21 cellular contexts compared by ENCODE assay signal in genomic region chr9:125994066-125994943, GRCh38.
DNase-seq lines count a peak whose midpoint lies in the region; ATAC-seq, FAIRE-seq and TF ChIP-seq lines count a peak whose summit lies in the region.
"Had no signal": no experiment of that assay in that cellular context is flagged by ENCODE, and none has a peak within 500 bp of the region (broad histone marks: within the 10 kb centered on the region; RNA-seq: fewer than 3 reads in every experiment).

No MANE protein-coding gene starts in this region.

- no peak overlapping the region for H2BK12ac ChIP-seq in neuronal stem cell (ENCODE audit: low read length)

- no peaks in the 10 kb centered on the region for H4K20me1 ChIP-seq in HepG2 (ENCODE audit: insufficient read depth, low read length)

- intact Hi-C loops in right lobe of liver (cut with DNase I), result no loop called here
- intact Hi-C loops in HepG2 (cut with micrococcal nuclease; ENCODE audit: unreplicated experiment), result no loop called here
- intact Hi-C loops in stomach (cut with DNase I; ENCODE audit: low total_unique reads), result no loop called here

- peak overlapping the region; percentile 75 for H2BK120ac ChIP-seq in neuronal stem cell (ENCODE audit: low read depth, low read length)

- peak overlapping the region; percentile 92 for H4K91ac ChIP-seq in neuronal stem cell (ENCODE audit: low read depth, low read length, poor library complexity)

- peak overlapping the region; percentile 66 for H2AK5ac ChIP-seq in neuronal stem cell (ENCODE audit: low read depth, low read length)

- H3K27me3 ChIP-seq in right lobe of liver (no peaks in the 10 kb centered on the region), HepG2 (ENCODE audit: control insufficient read depth in 1 of 2, insufficient read depth in 2 of 2, low read length in 2 of 2) (peaks cover 4 to 40% of the 10 kb centered on the region in 2 experiments; a peak in 3 of 5 replicates), neuronal stem cell (ENCODE audit: control insufficient read depth in 3 of 3, insufficient read depth in 3 of 3, low read depth in 1 of 3, low read length in 3 of 3) (peaks cover 0 to 11% (median 0%) of the 10 kb centered on the region in 3 experiments), stomach (peaks cover 0 to 6% (median 0%) of the 10 kb centered on the region in 3 donors)

- no peak for TF ChIP-seq CTCF in right lobe of liver (IDR thresholded peaks at IDR 0.05)
- no peak for TF ChIP-seq CTCF in HepG2 (CRISPR knock-in tag; IDR thresholded peaks at IDR 0.05)
- TF ChIP-seq CTCF in chondrocyte (IDR thresholded peaks at IDR 0.05), result no peak
- TF ChIP-seq CTCF in stomach (IDR thresholded peaks at IDR 0.05), result no peak

- H4K8ac ChIP-seq in neuronal stem cell (ENCODE audit: low read depth, low read length), result no peak overlapping the region

- H2AFZ ChIP-seq in HepG2 (ENCODE audit: low read length) (no peak overlapping the region), neuronal stem cell (ENCODE audit: low read length) (no peak overlapping the region)
- H2AFZ ChIP-seq: GM23248 had no signal

- H3K27me3 Mint-ChIP-seq in chondrocyte (ENCODE audit: low read depth), result peaks cover 13% of the 10 kb centered on the region
- H3K27me3 Mint-ChIP-seq in T-cell, result peaks cover 0 to 8% of the 10 kb centered on the region in 2 donors

- TF ChIP-seq POLR2A in right lobe of liver (IDR thresholded peaks at IDR 0.05) (no peak), HepG2 (IDR thresholded peaks at IDR 0.05; ENCODE audit: insufficient read depth in 1 of 2, low read depth in 2 of 2, low read length in 2 of 2) (no peak), stomach (IDR thresholded peaks at IDR 0.05) (no peak)

- H3K18ac ChIP-seq in neuronal stem cell (ENCODE audit: low read length), result peak overlapping the region; percentile 6

- FAIRE-seq in HepG2 (lab: Jason Lieb, UNC), result no peak
- FAIRE-seq: GM18507 had no signal

- POLR2A ChIA-PET in HepG2 (lab: Yijun Ruan, JAX) (no interaction called here), T-cell (lab: Charles Lee) (no interaction called here)

- no peak overlapping the region for H2BK5ac ChIP-seq in neuronal stem cell (ENCODE audit: low read length)

- no peak overlapping the region for H2BK15ac ChIP-seq in neuronal stem cell (ENCODE audit: low read length)

- in situ Hi-C loops in HepG2 (cut with HindIII; ENCODE audit: extremely low pct_ligation_motif_present, low pct_unique_long_range_greater_than_20kb), result no loop called here

- H3K79me2 ChIP-seq in HepG2 (ENCODE audit: insufficient read depth, low read length), result no peaks in the 10 kb centered on the region

- H3K23ac ChIP-seq in neuronal stem cell (ENCODE audit: low read depth, low read length, poor library complexity), result peak overlapping the region; percentile 51

- no peak overlapping the region for H3K14ac ChIP-seq in neuronal stem cell (ENCODE audit: low read length)

- DNase-seq in right lobe of liver (peak in 2 of 3 donors; percentile 31 to 42), HepG2 (ENCODE audit: low spot score) (no peak), chondrocyte (ENCODE audit: low spot score) (peak; percentile 68), neuronal stem cell (ENCODE audit: low spot score) (no peak), stomach (no peak), T-cell (no peak)
- no peak for DNase-seq in activated CD4-positive, alpha-beta T cell treated with anti-CD3 and anti-CD28 coated beads for 1 hour
- DNase-seq: ACHN; GDM1; GM23248; HCEC 1CT; KG1; NCI-H1092 treated with DMSO at 0.1 percent for 48 hours; NCI-H1436 treated with DMSO at 0.1 percent for 48 hours; NCI-H2029; NCI-H226; NCI-H524; NCI-H774; NK-92 treated with Interleukin-12 subunit alpha and Interleukin-12 subunit beta, amount 100 ng/mL, for 24 hours had no signal

- H3K4me1 ChIP-seq in right lobe of liver, result no peaks in the 10 kb centered on the region
- H3K4me1 ChIP-seq in HepG2 (ENCODE audit: insufficient read depth, low read length), result no peaks in the 10 kb centered on the region
- peaks cover 0 to 2% of the 10 kb centered on the region in 2 donors for H3K4me1 ChIP-seq in neuronal stem cell (ENCODE audit: control insufficient read depth in 2 of 2, insufficient read depth in 1 of 2, low read depth in 1 of 2, low read length in 2 of 2)
- H3K4me1 ChIP-seq in stomach, result no peaks in the 10 kb centered on the region

- BruUV-seq in HepG2 (replicated peaks; lab: Mats Ljungman, UMichigan), result no TSS peak

- no peaks in the 10 kb centered on the region for H3K79me1 ChIP-seq in neuronal stem cell (ENCODE audit: low read depth, low read length)

- H3K9me3 ChIP-seq in right lobe of liver, result no peaks in the 10 kb centered on the region
- H3K9me3 ChIP-seq in HepG2 (ENCODE audit: low read length), result no peaks in the 10 kb centered on the region
- no peaks in the 10 kb centered on the region for H3K9me3 ChIP-seq in neuronal stem cell (replicated peaks in 1 of 2; ENCODE audit: control insufficient read depth in 2 of 2, insufficient read depth in 1 of 2, low read depth in 1 of 2, low read length in 2 of 2)
- H3K9me3 ChIP-seq in stomach, result no peaks in the 10 kb centered on the region

- ATAC-seq in right lobe of liver (no peak), HepG2 (no peak), T-cell (replicated peaks in 1 of 4) (no peak)

- no peak overlapping the region for H3K4ac ChIP-seq in neuronal stem cell (ENCODE audit: low read length)

- TF ChIP-seq EP300 in HepG2 (IDR thresholded peaks at IDR 0.05; ENCODE audit: low read depth in 2 of 2, low read length in 2 of 2) (no peak), HepG2 (CRISPR knock-in tag; IDR thresholded peaks at IDR 0.05; ENCODE audit: borderline replicate concordance) (no peak), stomach (IDR thresholded peaks at IDR 0.05) (no peak)

- no peaks in the 10 kb centered on the region for H3K36me3 Mint-ChIP-seq in chondrocyte (ENCODE audit: low read depth)
- no peaks in the 10 kb centered on the region for H3K36me3 Mint-ChIP-seq in T-cell

- no peak overlapping the region for H3K9ac ChIP-seq in HepG2 (ENCODE audit: insufficient read depth, low read depth, low read length)
- H3K9ac ChIP-seq in neuronal stem cell (ENCODE audit: low read depth, low read length, poor library complexity), result no peak overlapping the region
- H3K9ac ChIP-seq: GM23248 had no signal

- no peak overlapping the region for H3K27ac Mint-ChIP-seq in chondrocyte (ENCODE audit: unreplicated experiment)
- H3K27ac Mint-ChIP-seq in T-cell, result no peak overlapping the region

- H3K36me3 ChIP-seq in right lobe of liver (no peaks in the 10 kb centered on the region), HepG2 (replicated peaks in 1 of 2; ENCODE audit: control insufficient read depth in 1 of 2, insufficient read depth in 2 of 2, low read length in 2 of 2) (no peaks in the 10 kb centered on the region), neuronal stem cell (replicated peaks in 1 of 2; ENCODE audit: control insufficient read depth in 2 of 2, insufficient read depth in 2 of 2, low read length in 2 of 2) (no peaks in the 10 kb centered on the region), stomach (no peaks in the 10 kb centered on the region)

- H3K4me3 Mint-ChIP-seq in chondrocyte (ENCODE audit: unreplicated experiment) (no peak overlapping the region), T-cell (no peak overlapping the region)

- H3K27ac ChIP-seq in right lobe of liver, result no peak overlapping the region
- H3K27ac ChIP-seq in HepG2 (ENCODE audit: extremely low read length, insufficient read depth, low read length), result no peak overlapping the region
- H3K27ac ChIP-seq in neuronal stem cell (replicated peaks; ENCODE audit: low read length), result no peak overlapping the region
- no peak overlapping the region for H3K27ac ChIP-seq in stomach
- H3K27ac ChIP-seq: C4-2B, GM23248 had no signal

- H3K4me2 ChIP-seq in HepG2 (ENCODE audit: low read depth, low read length) (no peak overlapping the region), neuronal stem cell (ENCODE audit: insufficient read depth, low read length, poor library complexity, severe bottlenecking) (no peak overlapping the region)

- WGBS in right lobe of liver (ENCODE audit: insufficient coverage, low coverage, low lambda C conversion rate, missing lambda C conversion rate), result 90% methylated on average over 2 of the region's 19 CpGs
- WGBS in HepG2 (ENCODE audit: low lambda C conversion rate), result 73% methylated on average over 8 of the region's 19 CpGs
- WGBS in neuronal stem cell (ENCODE audit: extremely low coverage in 2 of 2, insufficient read length in 2 of 2, insufficient replicate concordance in 1 of 2), 2 donors, result no CpG with 5 or more reads among the region's 19 CpGs
- 87 to 94% (median 91%) methylated on average over 13 to 19 of the region's 19 CpGs for WGBS in stomach, 5 donors

- no peak for TF ChIP-seq RAD21 in HepG2 (CRISPR knock-in tag; IDR thresholded peaks at IDR 0.05)

- H3K4me1 Mint-ChIP-seq in chondrocyte (ENCODE audit: low read depth), result peaks cover 3% of the 10 kb centered on the region
- H3K4me1 Mint-ChIP-seq in T-cell, result no peaks in the 10 kb centered on the region

- CTCF ChIA-PET in HepG2 (lab: Yijun Ruan, JAX; ENCODE audit: low intra/inter-chr PET ratio, low total read pairs) (no interaction called here), T-cell (lab: Charles Lee) (no interaction called here)

- no peak overlapping the region for H3K4me3 ChIP-seq in right lobe of liver
- no peak overlapping the region for H3K4me3 ChIP-seq in HepG2 (replicated peaks in 1 of 3; ENCODE audit: insufficient read depth in 1 of 3, low read depth in 2 of 3, low read length in 3 of 3)
- no peak overlapping the region for H3K4me3 ChIP-seq in neuronal stem cell (ENCODE audit: low read length in 2 of 2)
- H3K4me3 ChIP-seq in stomach, result no peak overlapping the region
- H3K4me3 ChIP-seq: GM23248 had no signal

- H3K9me3 Mint-ChIP-seq in chondrocyte (ENCODE audit: low read depth) (no peaks in the 10 kb centered on the region), T-cell (no peaks in the 10 kb centered on the region)

TF ChIP-seq in HepG2, 621 proteins besides CTCF, POLR2A, EP300 and RAD21 (continues in another document):
- TF ChIP-seq ZNF816 (CRISPR knock-in tag; IDR thresholded peaks at IDR 0.05; ENCODE audit: borderline replicate concordance) (no peak), ZFP91 (CRISPR knock-in tag; IDR thresholded peaks at IDR 0.05; ENCODE audit: borderline replicate concordance) (no peak), TCF7L2 (IDR thresholded peaks at IDR 0.05; ENCODE audit: low read depth, low read length) (no peak)

Comparison
In these comparisons a context has a peak if more than half of its experiments do, and no peak if none do; other contexts are left out.
1. DNase-seq: peak in right lobe of liver (2 of 3) and chondrocyte (single experiment); none in HepG2 (single experiment), neuronal stem cell (single experiment), activated CD4-positive, alpha-beta T cell treated with anti-CD3 and anti-CD28 coated beads for 1 hour (single experiment), stomach (single experiment) and T-cell (0 of 34).